Comparison of ENCODE assay signal across 17 cellular contexts in genomic region chr4:148273501-148273986, GRCh38.
DNase-seq lines count a peak whose midpoint lies in the region; ATAC-seq, FAIRE-seq and TF ChIP-seq lines count a peak whose summit lies in the region.
"Had no signal": no experiment of that assay in that cellular context is flagged by ENCODE, and none has a peak within 500 bp of the region (broad histone marks: within the 10 kb centered on the region; RNA-seq: fewer than 3 reads in every experiment).

No MANE protein-coding gene starts in this region.

- no peak for FAIRE-seq in keratinocyte (lab: Jason Lieb, UNC)
- FAIRE-seq: A204.1, GM12878 had no signal

- WGBS in SK-N-SH (ENCODE audit: low lambda C conversion rate), result 12% methylated on average over 3 of the region's 3 CpGs

- peaks cover 21% of the 10 kb centered on the region for H3K4me1 Mint-ChIP-seq in stimulated activated effector memory CD8-positive, alpha-beta T cell treated with anti-CD3 and anti-CD28 coated beads, Interleukin-12 subunit alpha, Interleukin-12 subunit beta, amount 100 ng/mL, for 72 hours

- no peaks in the 10 kb centered on the region for H3K36me3 Mint-ChIP-seq in stimulated activated effector memory CD8-positive, alpha-beta T cell treated with anti-CD3 and anti-CD28 coated beads, Interleukin-12 subunit alpha, Interleukin-12 subunit beta, amount 100 ng/mL, for 72 hours

- no peaks in the 10 kb centered on the region for H3K9me2 ChIP-seq in SK-N-SH

- no peaks in the 10 kb centered on the region for H3K9me1 ChIP-seq in keratinocyte (ENCODE audit: control insufficient read depth, extremely low read depth, insufficient read depth, low read length)

- no peaks in the 10 kb centered on the region for H3K9me3 Mint-ChIP-seq in stimulated activated effector memory CD8-positive, alpha-beta T cell treated with anti-CD3 and anti-CD28 coated beads, Interleukin-12 subunit alpha, Interleukin-12 subunit beta, amount 100 ng/mL, for 72 hours
- H3K9me3 Mint-ChIP-seq: CD4-positive, alpha-beta T cell; nephron had no signal

- peak overlapping the region; percentile 5 for H3K27ac Mint-ChIP-seq in stimulated activated effector memory CD8-positive, alpha-beta T cell treated with anti-CD3 and anti-CD28 coated beads, Interleukin-12 subunit alpha, Interleukin-12 subunit beta, amount 100 ng/mL, for 72 hours
- H3K27ac Mint-ChIP-seq: CD4-positive, alpha-beta T cell had no signal

- H2AFZ ChIP-seq in SK-N-SH (ENCODE audit: low read depth) (no peak overlapping the region), keratinocyte (ENCODE audit: control insufficient read depth, low read length) (peak overlapping the region; percentile 3)

- H3K4me3 ChIP-seq in SK-N-SH (ENCODE audit: low read depth in 2 of 2, low read length in 1 of 2) (no peak overlapping the region), keratinocyte (ENCODE audit: control insufficient read depth in 2 of 3, extremely low read depth in 1 of 3, insufficient read depth in 2 of 3, low read depth in 1 of 3, low read length in 3 of 3) (no peak overlapping the region)
- H3K4me3 ChIP-seq: GM12878, lung, tibial artery had no signal

- POLR2A ChIA-PET in SK-N-SH (lab: Yijun Ruan, JAX), result no interaction called here

- CTCF ChIA-PET in SK-N-SH (lab: Yijun Ruan, JAX), result interaction anchor here (0.7 kb wide), 2 partner anchors 11 to 31 kb away, joined by 3 to 4 read pairs; no protein-coding TSS in a partner anchor

- TF ChIP-seq CTCF in SK-N-SH (IDR thresholded peaks at IDR 0.05), result no peak
- TF ChIP-seq CTCF in keratinocyte (optimal IDR thresholded peaks at IDR 0.05 in 1 of 3, IDR thresholded peaks at IDR 0.05 in 1 of 3, conservative IDR thresholded peaks at IDR 0.05 in 1 of 3; ENCODE audit: extremely low read depth in 1 of 3, insufficient read depth in 2 of 3, low read length in 3 of 3), result no peak

- intact Hi-C loops in head of caudate nucleus (cut with DNase I), result no loop called here

- no peaks in the 10 kb centered on the region for H3K36me3 ChIP-seq in SK-N-SH (replicated peaks in 1 of 2; ENCODE audit: control insufficient read depth in 1 of 2, insufficient read depth in 2 of 2, low read length in 1 of 2)
- no peaks in the 10 kb centered on the region for H3K36me3 ChIP-seq in keratinocyte (ENCODE audit: control insufficient read depth in 2 of 2, extremely low read depth in 1 of 2, insufficient read depth in 2 of 2, low read length in 2 of 2)
- H3K36me3 ChIP-seq: tibial artery had no signal

- dilution Hi-C loops in keratinocyte (cut with MboI; ENCODE audit: extremely low pct_ligation_motif_present, low sequenced_read_pairs), result no loop called here

- H3K79me2 ChIP-seq in SK-N-SH (ENCODE audit: insufficient read depth) (no peaks in the 10 kb centered on the region), keratinocyte (ENCODE audit: control insufficient read depth, insufficient read depth, low read length) (no peaks in the 10 kb centered on the region)

- H3F3A ChIP-seq in SK-N-SH (replicated peaks; ENCODE audit: insufficient read depth), result no peaks in the 10 kb centered on the region

- H3K27me3 ChIP-seq in SK-N-SH (ENCODE audit: insufficient read depth), result no peaks in the 10 kb centered on the region
- no peaks in the 10 kb centered on the region for H3K27me3 ChIP-seq in keratinocyte (ENCODE audit: control insufficient read depth, extremely low read depth, insufficient read depth, low read length)
- H3K27me3 ChIP-seq: tibial artery had no signal

- TF ChIP-seq RAD21 in SK-N-SH (IDR thresholded peaks at IDR 0.05; ENCODE audit: low read length), result no peak

- ATAC-seq in SK-N-SH treated with all-trans-retinoic acid at 6 μM for 48 hours, result no peak
- no peak for ATAC-seq in stimulated activated effector memory CD8-positive, alpha-beta T cell treated with anti-CD3 and anti-CD28 coated beads, Interleukin-12 subunit alpha, Interleukin-12 subunit beta, amount 100 ng/mL, for 72 hours
- no peak for ATAC-seq in GM21529 (IDR thresholded peaks at IDR 0.05; ENCODE audit: unreplicated experiment)
- ATAC-seq: GM12878 had no signal

- no peak overlapping the region for H3K27ac ChIP-seq in SK-N-SH (ENCODE audit: low read depth in 2 of 2, low read length in 1 of 2)
- no peak overlapping the region for H3K27ac ChIP-seq in keratinocyte (ENCODE audit: control insufficient read depth, insufficient read depth, low read length)
- H3K27ac ChIP-seq: tibial artery had no signal

- no peak overlapping the region for H3K4me3 Mint-ChIP-seq in stimulated activated effector memory CD8-positive, alpha-beta T cell treated with anti-CD3 and anti-CD28 coated beads, Interleukin-12 subunit alpha, Interleukin-12 subunit beta, amount 100 ng/mL, for 72 hours
- H3K4me3 Mint-ChIP-seq: CD4-positive, alpha-beta T cell; nephron had no signal

- H3K9me3 ChIP-seq in SK-N-SH, result no peaks in the 10 kb centered on the region
- no peaks in the 10 kb centered on the region for H3K9me3 ChIP-seq in keratinocyte (ENCODE audit: control insufficient read depth, low read depth, low read length)
- H3K9me3 ChIP-seq: tibial artery had no signal

- no peaks in the 10 kb centered on the region for H4K20me1 ChIP-seq in SK-N-SH (ENCODE audit: insufficient read depth)
- H4K20me1 ChIP-seq in keratinocyte (ENCODE audit: control insufficient read depth, extremely low read depth, insufficient read depth, low read length), result no peaks in the 10 kb centered on the region

- H3K4me2 ChIP-seq in SK-N-SH (no peak overlapping the region), keratinocyte (ENCODE audit: control insufficient read depth, extremely low read depth, insufficient read depth, low read depth, low read length) (no peak overlapping the region)

- TF ChIP-seq EP300 in SK-N-SH (IDR thresholded peaks at IDR 0.05; ENCODE audit: borderline replicate concordance in 1 of 2, low read depth in 1 of 2, low read length in 1 of 2), result no peak

- peak; percentile 16 for DNase-seq in SK-N-SH
- DNase-seq in cerebellum (ENCODE audit: low spot score), result peak; percentile 20
- DNase-seq in keratinocyte (ENCODE audit: low read depth, low spot score), result no peak
- no peak for DNase-seq in stimulated activated effector memory CD8-positive, alpha-beta T cell treated with anti-CD3 and anti-CD28 coated beads, Interleukin-12 subunit alpha, Interleukin-12 subunit beta, amount 100 ng/mL, for 72 hours (ENCODE audit: low spot score in 2 of 2)
- no peak for DNase-seq in AG08396 (ENCODE audit: low spot score)
- DNase-seq in head of caudate nucleus, result no peak
- DNase-seq: activated naive CD4-positive, alpha-beta T cell treated with anti-CD3 and anti-CD28 coated beads, Interleukin-2, amount 50 U/mL, for 16 hours; CD4-positive, alpha-beta T cell; effector CD8-positive, alpha-beta T cell; HCEC 1CT; tibial artery had no signal

- H3K4me1 ChIP-seq in SK-N-SH (ENCODE audit: control insufficient read depth in 1 of 2, insufficient read depth in 2 of 2, low read depth in 1 of 2, low read length in 1 of 2), result peaks cover 0 to 6% of the 10 kb centered on the region in 2 experiments; a peak in 2 of 4 replicates
- H3K4me1 ChIP-seq in keratinocyte (ENCODE audit: control insufficient read depth, extremely low read depth, insufficient read depth, low read length), result peaks cover 6% of the 10 kb centered on the region

- no peak overlapping the region for H3K9ac ChIP-seq in SK-N-SH
- no peak overlapping the region for H3K9ac ChIP-seq in keratinocyte (ENCODE audit: control insufficient read depth, extremely low read depth, insufficient read depth, low read length)

TF ChIP-seq in SK-N-SH, 30 proteins besides CTCF, POLR2A, EP300 and RAD21:
- TF ChIP-seq, protein P1, sequence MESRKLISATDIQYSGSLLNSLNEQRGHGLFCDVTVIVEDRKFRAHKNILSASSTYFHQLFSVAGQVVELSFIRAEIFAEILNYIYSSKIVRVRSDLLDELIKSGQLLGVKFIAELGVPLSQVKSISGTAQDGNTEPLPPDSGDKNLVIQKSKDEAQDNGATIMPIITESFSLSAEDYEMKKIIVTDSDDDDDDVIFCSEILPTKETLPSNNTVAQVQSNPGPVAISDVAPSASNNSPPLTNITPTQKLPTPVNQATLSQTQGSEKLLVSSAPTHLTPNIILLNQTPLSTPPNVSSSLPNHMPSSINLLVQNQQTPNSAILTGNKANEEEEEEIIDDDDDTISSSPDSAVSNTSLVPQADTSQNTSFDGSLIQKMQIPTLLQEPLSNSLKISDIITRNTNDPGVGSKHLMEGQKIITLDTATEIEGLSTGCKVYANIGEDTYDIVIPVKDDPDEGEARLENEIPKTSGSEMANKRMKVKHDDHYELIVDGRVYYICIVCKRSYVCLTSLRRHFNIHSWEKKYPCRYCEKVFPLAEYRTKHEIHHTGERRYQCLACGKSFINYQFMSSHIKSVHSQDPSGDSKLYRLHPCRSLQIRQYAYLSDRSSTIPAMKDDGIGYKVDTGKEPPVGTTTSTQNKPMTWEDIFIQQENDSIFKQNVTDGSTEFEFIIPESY (IDR thresholded peaks at IDR 0.05; ENCODE audit: borderline replicate concordance, low read depth), result no peak
- TF ChIP-seq GATA2 (CRISPR knock-in tag; IDR thresholded peaks at IDR 0.05), result peak; percentile 38; the same call in 1 of the 2 replicates

TF ChIP-seq in SK-N-SH treated with all-trans-retinoic acid at 6 μM for 48 hours, 23 proteins besides CTCF, POLR2A, EP300 and RAD21 (continues in another document):
- TF ChIP-seq SNAI2 (CRISPR knock-in tag; IDR thresholded peaks at IDR 0.05) (no peak), OSR1 (CRISPR knock-in tag; IDR thresholded peaks at IDR 0.05) (no peak), ZNF70 (CRISPR knock-in tag; IDR thresholded peaks at IDR 0.05) (no peak), PPARA (CRISPR knock-in tag; IDR thresholded peaks at IDR 0.05; ENCODE audit: borderline replicate concordance) (no peak)
- TF ChIP-seq, protein P2, sequence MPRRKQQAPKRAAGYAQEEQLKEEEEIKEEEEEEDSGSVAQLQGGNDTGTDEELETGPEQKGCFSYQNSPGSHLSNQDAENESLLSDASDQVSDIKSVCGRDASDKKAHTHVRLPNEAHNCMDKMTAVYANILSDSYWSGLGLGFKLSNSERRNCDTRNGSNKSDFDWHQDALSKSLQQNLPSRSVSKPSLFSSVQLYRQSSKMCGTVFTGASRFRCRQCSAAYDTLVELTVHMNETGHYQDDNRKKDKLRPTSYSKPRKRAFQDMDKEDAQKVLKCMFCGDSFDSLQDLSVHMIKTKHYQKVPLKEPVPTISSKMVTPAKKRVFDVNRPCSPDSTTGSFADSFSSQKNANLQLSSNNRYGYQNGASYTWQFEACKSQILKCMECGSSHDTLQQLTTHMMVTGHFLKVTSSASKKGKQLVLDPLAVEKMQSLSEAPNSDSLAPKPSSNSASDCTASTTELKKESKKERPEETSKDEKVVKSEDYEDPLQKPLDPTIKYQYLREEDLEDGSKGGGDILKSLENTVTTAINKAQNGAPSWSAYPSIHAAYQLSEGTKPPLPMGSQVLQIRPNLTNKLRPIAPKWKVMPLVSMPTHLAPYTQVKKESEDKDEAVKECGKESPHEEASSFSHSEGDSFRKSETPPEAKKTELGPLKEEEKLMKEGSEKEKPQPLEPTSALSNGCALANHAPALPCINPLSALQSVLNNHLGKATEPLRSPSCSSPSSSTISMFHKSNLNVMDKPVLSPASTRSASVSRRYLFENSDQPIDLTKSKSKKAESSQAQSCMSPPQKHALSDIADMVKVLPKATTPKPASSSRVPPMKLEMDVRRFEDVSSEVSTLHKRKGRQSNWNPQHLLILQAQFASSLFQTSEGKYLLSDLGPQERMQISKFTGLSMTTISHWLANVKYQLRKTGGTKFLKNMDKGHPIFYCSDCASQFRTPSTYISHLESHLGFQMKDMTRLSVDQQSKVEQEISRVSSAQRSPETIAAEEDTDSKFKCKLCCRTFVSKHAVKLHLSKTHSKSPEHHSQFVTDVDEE (CRISPR knock-in tag; IDR thresholded peaks at IDR 0.05), result no peak

Comparison
In these comparisons a context has a peak if more than half of its experiments do, and no peak if none do; other contexts are left out.
1. DNase-seq: peak in SK-N-SH (single experiment) and cerebellum (single experiment); none in keratinocyte (single experiment), stimulated activated effector memory CD8-positive, alpha-beta T cell treated with anti-CD3 and anti-CD28 coated beads, Interleukin-12 subunit alpha, Interleukin-12 subunit beta, amount 100 ng/mL, for 72 hours (0 of 2), AG08396 (single experiment) and head of caudate nucleus (0 of 42).